ENCODE assay signal across 8 cellular contexts in genomic region chr17:36989173-36989572, GRCh38. TPM values are rescaled to one million over a fixed set of nuclear protein-coding genes. Genes with fewer than 3 reads are reported as not detected.
"Had no signal": no experiment of that assay in that cellular context is flagged by ENCODE, and none has a peak within 500 bp of the region (broad histone marks: within the 10 kb centered on the region; RNA-seq: fewer than 3 reads in every experiment).

No MANE protein-coding gene starts in this region.

- ATAC-seq: HCT116, HepG2 had no signal

- H3K27ac Mint-ChIP-seq: HFFc6, IgD-negative memory B cell had no signal

- H3K4me3 Mint-ChIP-seq: HFFc6, IgD-negative memory B cell had no signal

- DNase-seq: GM23248, GOT3, H7, HFFc6, KBM-7 had no signal

- H3K9me3 Mint-ChIP-seq: HFFc6, IgD-negative memory B cell had no signal

- H3K27me3 Mint-ChIP-seq: IgD-negative memory B cell had no signal

RNA-seq across cellular contexts. Expression of gene LHX1, which starts 51.9 kb away (rescaled TPM):
- total RNA-seq: GM23248, HepG2 had no signal
